Comparison of ENCODE assay signal across 18 cellular contexts in genomic region chr12:92008345-92008744, GRCh38.
"Had no signal": no experiment of that assay in that cellular context is flagged by ENCODE, and none has a peak within 500 bp of the region (broad histone marks: within the 10 kb centered on the region; RNA-seq: fewer than 3 reads in every experiment).

No MANE protein-coding gene starts in this region.

- H3K27ac Mint-ChIP-seq: type B pancreatic cell had no signal

- H3K4me3 ChIP-seq: dorsolateral prefrontal cortex, hepatocyte, right atrium auricular region, sigmoid colon, skin epidermis, suprapubic skin, thyroid gland had no signal

- H3K4me3 Mint-ChIP-seq: naive B cell, neural crest cell, type B pancreatic cell had no signal

- H3K27me3 ChIP-seq: dorsolateral prefrontal cortex, hepatocyte, right atrium auricular region, sigmoid colon, suprapubic skin, thyroid gland had no signal

- H3K79me2 ChIP-seq: hepatocyte had no signal

- H3K9me3 Mint-ChIP-seq: neural crest cell, type B pancreatic cell had no signal

- H3K4me2 ChIP-seq: hepatocyte had no signal

- H3K27me3 Mint-ChIP-seq: naive B cell, type B pancreatic cell had no signal

- H3K4me1 ChIP-seq: suprapubic skin, thyroid gland had no signal

- FAIRE-seq: urothelium cell line had no signal

- H3K27ac ChIP-seq: dorsolateral prefrontal cortex, hepatocyte, right atrium auricular region, sigmoid colon, skin epidermis, suprapubic skin, thyroid gland had no signal

- H3K36me3 Mint-ChIP-seq: naive B cell, type B pancreatic cell had no signal

- ATAC-seq: stimulated activated naive CD8-positive, alpha-beta T cell treated with anti-CD3 and anti-CD28 coated beads, Interleukin-15, Interleukin-2, amounts not matched to agents 100 U/mL and 50 U/mL, for 24 hours had no signal

- H3K9me3 ChIP-seq: right atrium auricular region, sigmoid colon, suprapubic skin, thyroid gland had no signal

- H3K36me3 ChIP-seq: right atrium auricular region, sigmoid colon, suprapubic skin, thyroid gland had no signal

- DNase-seq: cortex of kidney; effector CD8-positive, alpha-beta T cell; foreskin melanocyte; head of caudate nucleus; mesendoderm; naive B cell; posterior cingulate gyrus; sigmoid colon; stimulated activated naive CD8-positive, alpha-beta T cell treated with anti-CD3 and anti-CD28 coated beads, Interleukin-15, Interleukin-2, amounts not matched to agents 100 U/mL and 50 U/mL, for 24 hours; thyroid gland had no signal

- H2AFZ ChIP-seq: hepatocyte had no signal
